Comparison of ENCODE assay signal across 26 cellular contexts in the genomic region with DNA sequence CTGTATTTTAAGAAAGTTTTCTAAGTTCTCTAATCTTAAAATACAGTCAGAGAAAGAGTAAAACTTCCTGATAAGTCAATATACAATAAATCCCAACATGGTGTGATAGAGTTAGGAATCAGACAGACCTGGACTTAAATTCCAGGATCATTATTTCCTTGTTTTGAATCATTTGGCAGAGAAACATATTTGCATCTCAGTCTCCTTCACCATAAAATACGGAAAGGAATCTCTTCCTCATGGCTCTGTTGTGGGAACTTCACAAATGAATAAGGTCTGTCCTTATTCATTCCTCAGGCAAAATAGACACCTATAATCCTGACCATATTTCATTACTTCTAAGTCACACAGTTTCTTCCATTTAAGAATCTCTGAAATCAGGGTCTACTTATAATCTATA.
"Had no signal": no experiment of that assay in that cellular context is flagged by ENCODE, and none has a peak within 500 bp of the region (broad histone marks: within the 10 kb centered on the region; RNA-seq: fewer than 3 reads in every experiment).

No MANE protein-coding gene starts in this region.

- H3K4me1 ChIP-seq: pancreas, prostate gland, tibial nerve, vagina had no signal

- H3K27ac Mint-ChIP-seq: natural killer cell treated with Interleukin-12 subunit alpha and Interleukin-12 subunit beta and Interleukin-15 and Interleukin-18, amount 100 ng/mL, for 72 hours; nephron progenitor cell; stimulated activated effector memory CD8-positive, alpha-beta T cell treated with anti-CD3 and anti-CD28 coated beads, Interleukin-12 subunit alpha, Interleukin-12 subunit beta, amount 100 ng/mL, for 72 hours; stimulated activated naive B cell treated with anti-CD40 and anti-IgM and Interleukin-4, amounts not matched to agents 10 μg/mL and 1 μg/mL and 100 μg/mL, for 72 hours; stimulated activated naive CD8-positive, alpha-beta T cell treated with anti-CD3 and anti-CD28 coated beads, Interleukin-15, Interleukin-2, amounts not matched to agents 100 ng/mL and 50 ng/mL, for 24 hours had no signal

- H3K4me3 Mint-ChIP-seq: natural killer cell treated with Interleukin-12 subunit alpha and Interleukin-12 subunit beta and Interleukin-15 and Interleukin-18, amount 100 ng/mL, for 72 hours; nephron progenitor cell; neural crest cell; stimulated activated effector memory CD8-positive, alpha-beta T cell treated with anti-CD3 and anti-CD28 coated beads, Interleukin-12 subunit alpha, Interleukin-12 subunit beta, amount 100 ng/mL, for 72 hours; stimulated activated naive B cell treated with anti-CD40 and anti-IgM and Interleukin-4, amounts not matched to agents 10 μg/mL and 1 μg/mL and 100 μg/mL, for 72 hours; stimulated activated naive CD8-positive, alpha-beta T cell treated with anti-CD3 and anti-CD28 coated beads, Interleukin-15, Interleukin-2, amounts not matched to agents 100 ng/mL and 50 ng/mL, for 24 hours had no signal

- ATAC-seq: natural killer cell treated with Interleukin-12 subunit alpha and Interleukin-12 subunit beta and Interleukin-15 and Interleukin-18, amount 100 ng/mL, for 72 hours; right cardiac atrium; stimulated activated effector memory CD8-positive, alpha-beta T cell treated with anti-CD3 and anti-CD28 coated beads, Interleukin-12 subunit alpha, Interleukin-12 subunit beta, amount 100 ng/mL, for 72 hours; stimulated activated naive B cell treated with anti-CD40 and anti-IgM and Interleukin-4, amounts not matched to agents 10 μg/mL and 1 μg/mL and 100 μg/mL, for 72 hours had no signal

- H3K36me3 ChIP-seq: neutrophil, pancreas, prostate gland, right lobe of liver, sigmoid colon, stomach, thoracic aorta, thyroid gland, tibial nerve, upper lobe of left lung, vagina had no signal

- DNase-seq: nephron progenitor cell; nucleus accumbens; pancreas; right cardiac atrium; right lobe of liver; sigmoid colon; small intestine; stimulated activated CD4-positive, alpha-beta T cell treated with anti-CD3 and anti-CD28 coated beads, Interleukin-15, amount 100 ng/mL, for 24 hours; stimulated activated CD4-positive, alpha-beta T cell treated with anti-CD3 and anti-CD28 coated beads, Interleukin-2, amount 100 ng/mL, for 24 hours; stimulated activated CD4-positive, alpha-beta T cell treated with anti-CD3 and anti-CD28 coated beads, Interleukin-2, amount 100 ng/mL, for 48 hours; stimulated activated CD4-positive, alpha-beta T cell treated with anti-CD3 and anti-CD28 coated beads, Interleukin-4, amount 100 ng/mL, for 24 hours; stimulated activated naive B cell treated with anti-CD40 and anti-IgM and Interleukin-4, amounts not matched to agents 10 μg/mL and 1 μg/mL and 100 μg/mL, for 72 hours; stimulated activated naive CD4-positive, alpha-beta T cell treated with Interleukin-2 at 50 U/mL for 16 hours; stomach; thyroid gland; upper lobe of left lung had no signal

- H3K27ac ChIP-seq: neutrophil, prostate gland, right lobe of liver, sigmoid colon, stomach, thoracic aorta, thyroid gland, tibial nerve, upper lobe of left lung, vagina had no signal

- FAIRE-seq: pancreas, small intestine, urothelium cell line had no signal

- H3K9me3 ChIP-seq: neutrophil, pancreas, prostate gland, right lobe of liver, sigmoid colon, stomach, thoracic aorta, thyroid gland, tibial nerve, upper lobe of left lung, vagina had no signal

- H3K9me3 Mint-ChIP-seq: natural killer cell treated with Interleukin-12 subunit alpha and Interleukin-12 subunit beta and Interleukin-15 and Interleukin-18, amount 100 ng/mL, for 72 hours; nephron progenitor cell; neural crest cell; stimulated activated effector memory CD8-positive, alpha-beta T cell treated with anti-CD3 and anti-CD28 coated beads, Interleukin-12 subunit alpha, Interleukin-12 subunit beta, amount 100 ng/mL, for 72 hours; stimulated activated naive B cell treated with anti-CD40 and anti-IgM and Interleukin-4, amounts not matched to agents 10 μg/mL and 1 μg/mL and 100 μg/mL, for 72 hours; stimulated activated naive CD8-positive, alpha-beta T cell treated with anti-CD3 and anti-CD28 coated beads, Interleukin-15, Interleukin-2, amounts not matched to agents 100 ng/mL and 50 ng/mL, for 24 hours had no signal

- H3K27me3 ChIP-seq: neutrophil, pancreas, right lobe of liver, sigmoid colon, stomach, thyroid gland, tibial nerve, upper lobe of left lung, vagina had no signal

- H3K4me3 ChIP-seq: pancreas, prostate gland, right lobe of liver, sigmoid colon, stomach, thoracic aorta, thyroid gland, tibial nerve, upper lobe of left lung, vagina had no signal

- H3K36me3 Mint-ChIP-seq: natural killer cell treated with Interleukin-12 subunit alpha and Interleukin-12 subunit beta and Interleukin-15 and Interleukin-18, amount 100 ng/mL, for 72 hours; stimulated activated naive B cell treated with anti-CD40 and anti-IgM and Interleukin-4, amounts not matched to agents 10 μg/mL and 1 μg/mL and 100 μg/mL, for 72 hours had no signal

- H3K27me3 Mint-ChIP-seq: stimulated activated naive B cell treated with anti-CD40 and anti-IgM and Interleukin-4, amounts not matched to agents 10 μg/mL and 1 μg/mL and 100 μg/mL, for 72 hours had no signal
